Comparison of ENCODE assay signal across 7 cellular contexts in the genomic region with DNA sequence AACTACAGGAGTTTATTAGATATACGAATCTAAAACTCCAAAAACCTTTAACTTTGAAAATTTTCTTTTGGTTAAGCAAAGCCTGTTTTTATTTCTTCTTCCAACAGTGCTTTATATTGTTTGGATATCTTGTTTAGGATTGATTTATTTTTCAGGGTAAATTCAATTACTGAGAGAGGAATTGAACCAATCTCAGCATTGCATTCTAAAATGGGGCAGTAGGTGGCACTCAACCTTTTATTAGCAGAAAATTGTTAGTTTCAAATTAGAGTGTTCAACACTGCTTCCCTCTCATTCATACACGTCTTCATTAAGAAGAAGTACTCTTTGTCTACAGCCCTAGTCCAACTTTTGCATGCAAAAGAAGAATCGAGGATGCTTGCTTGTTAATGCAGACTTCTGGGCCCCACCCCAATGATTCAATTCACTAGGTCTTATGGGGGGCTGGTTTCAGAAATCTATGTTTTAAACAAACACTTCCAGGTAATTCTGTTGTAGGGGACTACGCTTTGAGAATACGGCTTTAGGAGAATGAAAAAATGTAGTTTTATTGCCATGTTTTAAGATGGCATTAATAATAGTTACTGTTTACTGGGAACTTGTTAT. TPM values are rescaled to one million over a fixed set of nuclear protein-coding genes. Genes with fewer than 3 reads are reported as not detected.
DNase-seq lines count a peak whose midpoint lies in the region; ATAC-seq and TF ChIP-seq lines count a peak whose summit lies in the region.

No MANE protein-coding gene starts in this region.

- peaks cover 6 to 56% of the 10 kb centered on the region in 2 donors for H3K36me3 ChIP-seq in psoas muscle (ENCODE audit: insufficient read depth in 1 of 2, low read depth in 1 of 2)

- H3K4me1 ChIP-seq in psoas muscle, result no peaks in the 10 kb centered on the region

- no peak for TF ChIP-seq POLR2A in NB4 (IDR thresholded peaks at IDR 0.05; ENCODE audit: extremely low read depth, insufficient read length)
- no peak for TF ChIP-seq POLR2A in erythroblast (IDR thresholded peaks at IDR 0.05; ENCODE audit: low read length)

- intact Hi-C loops in psoas muscle (cut with DNase I), result no loop called here

- H3K9me3 ChIP-seq in psoas muscle, result no peaks in the 10 kb centered on the region

- no peaks in the 10 kb centered on the region for H3K27me3 ChIP-seq in psoas muscle (ENCODE audit: insufficient read depth in 3 of 3, low read length in 2 of 3)

- WGBS in psoas muscle, 3 donors, result 82 to 84% (median 82%) methylated on average over 5 of the region's 5 CpGs

- peak; percentile 11 for DNase-seq in NB4 (ENCODE audit: low read depth)
- DNase-seq in erythroblast (lab: John Stamatoyannopoulos, UW), result peak; percentile 5 to 18
- no peak for DNase-seq in psoas muscle
- DNase-seq in activated CD4-positive, CD25-positive, alpha-beta regulatory T cell (lab: John Stamatoyannopoulos, UW), result no peak
- no peak for DNase-seq in activated CD4-positive, alpha-beta T cell treated with anti-CD3 and anti-CD28 coated beads, Interleukin-2, amount 50 U/mL, for 48 hours

- no peak overlapping the region for H3K27ac ChIP-seq in psoas muscle

- ATAC-seq in psoas muscle (no peak), GM21825 (IDR thresholded peaks at IDR 0.05; ENCODE audit: unreplicated experiment) (no peak)

- TF ChIP-seq CTCF in GM12872 (IDR thresholded peaks at IDR 0.05; ENCODE audit: insufficient read depth, low read depth, low read length) (peak; percentile 59), NB4 (IDR thresholded peaks at IDR 0.05; ENCODE audit: low read depth, low read length) (peak; percentile 43), psoas muscle (IDR thresholded peaks at IDR 0.05) (peak; percentile 32)

- H3K4me3 ChIP-seq in NB4 (ENCODE audit: low read depth, low read length) (no peak overlapping the region), psoas muscle (no peak overlapping the region)

RNA-seq across cellular contexts. Expression of a gene that starts 26.6 kb away (rescaled TPM):
- 10 to 100 TPM; 28.4 to 53.0 (median 38.1) TPM for total RNA-seq in psoas muscle
- 10 to 100 TPM; 46.7 to 83.6 (median 56.0) TPM for polyA plus RNA-seq in psoas muscle

RNA-seq across cellular contexts. Expression of a gene that starts 29.5 kb away (rescaled TPM):
- total RNA-seq in psoas muscle, result 10 to 100 TPM; 16.7 to 23.1 (median 22.5) TPM
- 10 to 100 TPM in 1 of 3 donors, 1 to 10 TPM in 2; 6.6 to 15.7 (median 8.8) TPM for polyA plus RNA-seq in psoas muscle

RNA-seq across cellular contexts. Expression of a gene that starts 46.0 kb away (rescaled TPM):
- under 1 TPM in 3 of 4 donors, not detected in 1; 0.05 to 0.54 (median 0.09) TPM for total RNA-seq in psoas muscle
- polyA plus RNA-seq in psoas muscle, result under 1 TPM in 2 of 3 donors, not detected in 1; 0.01 to 0.03 TPM

Comparison
In these comparisons a context has a peak if more than half of its experiments do, and no peak if none do; other contexts are left out.
1. DNase-seq: peak in NB4 (single experiment) and erythroblast (2 of 2); none in psoas muscle (0 of 2), activated CD4-positive, CD25-positive, alpha-beta regulatory T cell (0 of 4) and activated CD4-positive, alpha-beta T cell treated with anti-CD3 and anti-CD28 coated beads, Interleukin-2, amount 50 U/mL, for 48 hours (0 of 2).
2. Peak in every context shown above with its lines, with median percentiles within 50 percentile points of each other: CTCF ChIP-seq.